Comparison of ENCODE assay signal across 1 cellular context in genomic region chr1:43349594-43350306, GRCh38.
TF ChIP-seq lines count a peak whose summit lies in the region.

No MANE protein-coding gene starts in this region.

TF ChIP-seq in HEK293, 187 proteins besides CTCF, POLR2A, EP300 and RAD21 (continued from another document):
- no peak for TF ChIP-seq HOXC10 (CRISPR knock-in tag; IDR thresholded peaks at IDR 0.05)
- TF ChIP-seq ZNF639 (tag by site-specific recombination; IDR thresholded peaks at IDR 0.05) = 0 out of 2 replicates have a peak, but pooled peaks have one; percentile 26
- TF ChIP-seq MYNN (tag by site-specific recombination; IDR thresholded peaks at IDR 0.05; ENCODE audit: borderline replicate concordance) = no peak
- no peak for TF ChIP-seq GLI4 (tag by site-specific recombination; IDR thresholded peaks at IDR 0.05)
- no peak for TF ChIP-seq ZBTB8A (tag by site-specific recombination; IDR thresholded peaks at IDR 0.05)
- TF ChIP-seq ZNF654 (tag by site-specific recombination; IDR thresholded peaks at IDR 0.05; ENCODE audit: low read depth) = no peak
- TF ChIP-seq WT1 (tag by site-specific recombination; IDR thresholded peaks at IDR 0.05) = 0 out of 2 replicates have a peak, but pooled peaks have one; percentile 19
- peak; percentile 5; the same call in 1 of the 2 replicates for TF ChIP-seq ZNF391 (tag by site-specific recombination; IDR thresholded peaks at IDR 0.05; ENCODE audit: borderline replicate concordance, low read depth)
- TF ChIP-seq, protein P1, sequence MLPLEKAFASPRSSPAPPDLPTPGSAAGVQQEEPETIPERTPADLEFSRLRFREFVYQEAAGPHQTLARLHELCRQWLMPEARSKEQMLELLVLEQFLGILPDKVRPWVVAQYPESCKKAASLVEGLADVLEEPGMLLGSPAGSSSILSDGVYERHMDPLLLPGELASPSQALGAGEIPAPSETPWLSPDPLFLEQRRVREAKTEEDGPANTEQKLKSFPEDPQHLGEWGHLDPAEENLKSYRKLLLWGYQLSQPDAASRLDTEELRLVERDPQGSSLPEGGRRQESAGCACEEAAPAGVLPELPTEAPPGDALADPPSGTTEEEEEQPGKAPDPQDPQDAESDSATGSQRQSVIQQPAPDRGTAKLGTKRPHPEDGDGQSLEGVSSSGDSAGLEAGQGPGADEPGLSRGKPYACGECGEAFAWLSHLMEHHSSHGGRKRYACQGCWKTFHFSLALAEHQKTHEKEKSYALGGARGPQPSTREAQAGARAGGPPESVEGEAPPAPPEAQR (tag by site-specific recombination; IDR thresholded peaks at IDR 0.05) = no peak
- no peak for TF ChIP-seq ZNF140 (tag by site-specific recombination; IDR thresholded peaks at IDR 0.05)
